Comparison of ENCODE assay signal across 9 cellular contexts in genomic region chr4:76212301-76212700, GRCh38. TPM values are rescaled to one million over a fixed set of nuclear protein-coding genes. Genes with fewer than 3 reads are reported as not detected.
DNase-seq lines count a peak whose midpoint lies in the region; ATAC-seq and TF ChIP-seq lines count a peak whose summit lies in the region.
"Had no signal": no experiment of that assay in that cellular context is flagged by ENCODE, and none has a peak within 500 bp of the region (broad histone marks: within the 10 kb centered on the region; RNA-seq: fewer than 3 reads in every experiment).

No MANE protein-coding gene starts in this region.

- intact Hi-C loops in left colon (cut with DNase I, micrococcal nuclease), result no loop called here

- H3K9me3 ChIP-seq in stomach smooth muscle (ENCODE audit: control insufficient read depth in 2 of 2, low read length in 2 of 2), result no peaks in the 10 kb centered on the region

- no peaks in the 10 kb centered on the region for H3K9me3 Mint-ChIP-seq in activated naive CD8-positive, alpha-beta T cell treated with anti-CD3 and anti-CD28 coated beads, Interleukin-2, amount 50 U/mL, for 24 hours

- peak overlapping the region; percentile 97 for H3K27ac ChIP-seq in stomach smooth muscle (ENCODE audit: low read length)
- H3K27ac ChIP-seq: HL-60 had no signal

- no peak overlapping the region for H3K27ac Mint-ChIP-seq in activated naive CD8-positive, alpha-beta T cell treated with anti-CD3 and anti-CD28 coated beads, Interleukin-2, amount 50 U/mL, for 24 hours

- no peaks in the 10 kb centered on the region for H3K27me3 Mint-ChIP-seq in activated naive CD8-positive, alpha-beta T cell treated with anti-CD3 and anti-CD28 coated beads, Interleukin-2, amount 50 U/mL, for 24 hours

- peak overlapping the region; percentile 92 to 100 for H3K9ac ChIP-seq in stomach smooth muscle (ENCODE audit: low read length in 2 of 2)

- H3K36me3 ChIP-seq in kidney epithelial cell (ENCODE audit: control insufficient read depth, insufficient read depth, low read length), result no peaks in the 10 kb centered on the region
- H3K36me3 ChIP-seq in stomach smooth muscle (ENCODE audit: control insufficient read depth in 2 of 2, insufficient read depth in 2 of 2, low read length in 2 of 2), result peaks cover 0 to 2% of the 10 kb centered on the region in 2 donors

- H3K4me3 ChIP-seq in kidney epithelial cell (ENCODE audit: low read depth, low read length) (peak overlapping the region; percentile 67), stomach smooth muscle (ENCODE audit: low read length in 2 of 2) (peak overlapping the region; percentile 92 to 96)

- no peak for TF ChIP-seq CTCF in kidney epithelial cell (IDR thresholded peaks at IDR 0.05; ENCODE audit: insufficient read depth, low read length, poor library complexity, severe bottlenecking)

- no peak for ATAC-seq in activated naive CD8-positive, alpha-beta T cell treated with anti-CD3 and anti-CD28 coated beads, Interleukin-2, amount 50 U/mL, for 24 hours
- ATAC-seq in HG03280 (IDR thresholded peaks at IDR 0.05; ENCODE audit: unreplicated experiment), result no peak
- ATAC-seq in left colon, result no peak

- no peaks in the 10 kb centered on the region for H3K27me3 ChIP-seq in kidney epithelial cell (ENCODE audit: control insufficient read depth, insufficient read depth, low read length)
- no peaks in the 10 kb centered on the region for H3K27me3 ChIP-seq in stomach smooth muscle (ENCODE audit: control insufficient read depth in 1 of 2, insufficient read depth in 2 of 2, low read length in 2 of 2)

- H3K36me3 Mint-ChIP-seq in activated naive CD8-positive, alpha-beta T cell treated with anti-CD3 and anti-CD28 coated beads, Interleukin-2, amount 50 U/mL, for 24 hours (ENCODE audit: low read depth), result no peaks in the 10 kb centered on the region

- peak; percentile 25 for DNase-seq in NCI-H82 (lab: John Stamatoyannopoulos, UW)
- no peak for DNase-seq in NCI-H82 treated with DMSO at 0.1 percent for 48 hours (lab: John Stamatoyannopoulos, UW; ENCODE audit: unreplicated experiment)
- no peak for DNase-seq in activated naive CD8-positive, alpha-beta T cell treated with anti-CD3 and anti-CD28 coated beads, Interleukin-2, amount 50 U/mL, for 24 hours
- DNase-seq in kidney epithelial cell (ENCODE audit: low read depth), result no peak
- no peak for DNase-seq in stimulated activated CD8-positive, alpha-beta memory T cell treated with anti-CD3 and anti-CD28 coated beads, Interleukin-4, amount 100 ng/mL, for 48 hours
- no peak for DNase-seq in left colon

- H3K4me3 Mint-ChIP-seq in activated naive CD8-positive, alpha-beta T cell treated with anti-CD3 and anti-CD28 coated beads, Interleukin-2, amount 50 U/mL, for 24 hours, result peak overlapping the region; percentile 63

- peaks cover 48% of the 10 kb centered on the region for H3K4me1 ChIP-seq in stomach smooth muscle (ENCODE audit: control insufficient read depth, insufficient read depth, low read length)

- H3K4me1 Mint-ChIP-seq in activated naive CD8-positive, alpha-beta T cell treated with anti-CD3 and anti-CD28 coated beads, Interleukin-2, amount 50 U/mL, for 24 hours, result peaks cover 37% of the 10 kb centered on the region

RNA-seq across cellular contexts. Expression of gene SCARB2, which starts 1.3 kb away (rescaled TPM):
- total RNA-seq in kidney epithelial cell (141 and 154 TPM in 2 replicates), left colon (100 to 1,000 TPM; 176 to 179 TPM)

RNA-seq across cellular contexts. Expression of gene FAM47E, which starts 39.2 kb away (rescaled TPM):
- total RNA-seq in kidney epithelial cell (2.3 and 3.1 TPM in 2 replicates), left colon (1 to 10 TPM; 6.1 to 6.5 TPM)
